Comparison of ENCODE assay signal across 8 cellular contexts in the genomic region with DNA sequence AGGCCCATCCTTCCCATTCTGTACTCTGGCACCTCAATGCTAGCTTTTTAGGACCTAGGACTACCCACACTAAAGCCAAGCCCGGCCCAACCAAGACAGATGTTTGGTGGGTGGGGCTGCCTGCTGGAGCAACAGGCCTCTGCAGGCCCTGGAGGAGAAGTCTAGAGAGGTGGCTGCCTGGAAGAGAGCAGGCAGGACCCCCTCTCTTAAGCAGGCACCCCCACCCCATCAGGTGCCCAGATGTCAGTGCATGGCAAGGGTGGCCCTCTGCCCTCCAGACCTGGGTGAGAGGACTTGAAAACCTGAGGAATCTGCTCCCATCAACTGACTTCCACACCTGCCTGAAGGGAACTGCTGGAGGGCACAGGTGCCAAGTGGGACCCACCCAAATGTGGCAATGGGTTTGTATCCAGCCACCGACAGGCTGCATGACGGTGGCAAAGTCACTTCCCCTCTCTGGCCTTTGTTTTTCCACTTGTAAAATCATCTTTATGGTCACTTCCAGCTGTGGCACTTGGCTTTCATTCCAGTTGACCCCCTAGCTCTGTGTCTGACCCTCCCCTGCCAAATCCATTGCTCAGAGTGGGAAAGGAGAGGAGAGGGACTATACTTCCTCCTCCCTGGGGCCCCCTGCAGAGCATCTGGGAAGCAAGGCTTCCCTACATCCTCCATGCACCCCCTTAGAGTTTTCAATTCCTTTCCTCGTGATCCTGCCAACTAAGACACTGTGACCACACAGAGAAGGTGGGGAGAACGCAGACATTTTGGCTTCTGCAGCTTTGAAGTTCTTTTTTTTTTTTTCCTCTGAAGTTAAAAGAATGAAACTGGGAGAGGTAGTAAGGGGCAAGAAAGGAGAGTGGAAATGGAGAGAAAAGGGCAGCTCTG. TPM values are rescaled to one million over a fixed set of nuclear protein-coding genes. Genes with fewer than 3 reads are reported as not detected.
DNase-seq lines count a peak whose midpoint lies in the region; TF ChIP-seq lines count a peak whose summit lies in the region.

No MANE protein-coding gene starts in this region.

- peaks cover 19% of the 10 kb centered on the region for H3K36me3 Mint-ChIP-seq in activated CD4-positive, alpha-beta T cell treated with anti-CD3 and anti-CD28 coated beads, Interleukin-2, amount 10 ng/mL, durations not matched to agents 7 days and 5 days (ENCODE audit: low read depth)
- H3K36me3 Mint-ChIP-seq in brain, result no peaks in the 10 kb centered on the region

- H3K27me3 Mint-ChIP-seq in activated CD4-positive, alpha-beta T cell treated with anti-CD3 and anti-CD28 coated beads, Interleukin-2, amount 10 ng/mL, durations not matched to agents 7 days and 5 days, result no peaks in the 10 kb centered on the region
- peaks cover 60% of the 10 kb centered on the region for H3K27me3 Mint-ChIP-seq in brain

- no peaks in the 10 kb centered on the region for H3K9me3 ChIP-seq in mononuclear cell (ENCODE audit: low read depth, low read length)

- DNase-seq in activated CD4-positive, alpha-beta T cell treated with anti-CD3 and anti-CD28 coated beads, Interleukin-2, amount 10 ng/mL, durations not matched to agents 7 days and 5 days, result no peak
- no peak for DNase-seq in activated CD4-positive, alpha-beta T cell treated with anti-CD3 and anti-CD28 coated beads for 1 hour
- DNase-seq in ureter (ENCODE audit: low spot score) (peak; percentile 52), NCI-H82 (lab: John Stamatoyannopoulos, UW) (no peak), iPS-NIHi7 (ENCODE audit: extremely low spot score) (no peak), NCI-H146 (lab: John Stamatoyannopoulos, UW) (no peak)

- POLR2A ChIA-PET in activated CD4-positive, alpha-beta T cell treated with anti-CD3 and anti-CD28 coated beads, Interleukin-2, amount 10 ng/mL, durations not matched to agents 7 days and 5 days (lab: Charles Lee), result interaction anchor here (0.6 kb wide), 1 partner anchor 64 kb away, joined by 3 read pairs; no protein-coding TSS in a partner anchor

- peak overlapping the region; percentile 87 for H3K4me3 ChIP-seq in mononuclear cell (ENCODE audit: low read length)

- TF ChIP-seq CTCF in brain (conservative IDR thresholded peaks at IDR 0.05), result no peak

- H3K4me3 Mint-ChIP-seq in activated CD4-positive, alpha-beta T cell treated with anti-CD3 and anti-CD28 coated beads, Interleukin-2, amount 10 ng/mL, durations not matched to agents 7 days and 5 days, result peak overlapping the region; percentile 88
- peak overlapping the region; percentile 71 to 82 (median 74) for H3K4me3 Mint-ChIP-seq in brain

- peaks cover 50% of the 10 kb centered on the region for H3K4me1 ChIP-seq in mononuclear cell (ENCODE audit: insufficient read depth, low read length)

- no peaks in the 10 kb centered on the region for H3K27me3 ChIP-seq in mononuclear cell (ENCODE audit: insufficient read depth, low read length)

- no peaks in the 10 kb centered on the region for H3K9me3 Mint-ChIP-seq in activated CD4-positive, alpha-beta T cell treated with anti-CD3 and anti-CD28 coated beads, Interleukin-2, amount 10 ng/mL, durations not matched to agents 7 days and 5 days
- peaks cover 0 to 5% (median 0%) of the 10 kb centered on the region in 5 experiments for H3K9me3 Mint-ChIP-seq in brain

- H3K27ac Mint-ChIP-seq in activated CD4-positive, alpha-beta T cell treated with anti-CD3 and anti-CD28 coated beads, Interleukin-2, amount 10 ng/mL, durations not matched to agents 7 days and 5 days, result peak overlapping the region; percentile 93
- H3K27ac Mint-ChIP-seq in brain, result peak overlapping the region in 4 of 5 experiments; percentile 5 to 82 (median 74)

- peaks cover 52% of the 10 kb centered on the region for H3K4me1 Mint-ChIP-seq in activated CD4-positive, alpha-beta T cell treated with anti-CD3 and anti-CD28 coated beads, Interleukin-2, amount 10 ng/mL, durations not matched to agents 7 days and 5 days
- H3K4me1 Mint-ChIP-seq in brain, result peaks cover 22% of the 10 kb centered on the region

- CTCF ChIA-PET in activated CD4-positive, alpha-beta T cell treated with anti-CD3 and anti-CD28 coated beads, Interleukin-2, amount 10 ng/mL, durations not matched to agents 7 days and 5 days (lab: Charles Lee), result interaction anchor here (0.6 to 3.6 kb wide), 7 partner anchors 8 to 375 kb away, joined by 3 to 11 read pairs (median 3); no protein-coding TSS in a partner anchor

RNA-seq across cellular contexts. Expression of gene STAT5A, which starts 1.6 kb away (rescaled TPM):
- total RNA-seq in activated CD4-positive, alpha-beta T cell treated with anti-CD3 and anti-CD28 coated beads, Interleukin-2, amount 10 ng/mL, durations not matched to agents 7 days and 5 days, result 100 to 1,000 TPM in 1 of 2 experiments, 10 to 100 TPM in 1; 99.5 to 108 TPM
- polyA plus RNA-seq in brain (ENCODE audit: insufficient read depth, low read depth, low replicate concordance), result 8.5 TPM
- total RNA-seq in mononuclear cell, result 117 TPM
- total RNA-seq in ureter, result 37.4 TPM

RNA-seq across cellular contexts. Expression of gene STAT5B, which starts 10.5 kb away (rescaled TPM):
- total RNA-seq in activated CD4-positive, alpha-beta T cell treated with anti-CD3 and anti-CD28 coated beads, Interleukin-2, amount 10 ng/mL, durations not matched to agents 7 days and 5 days, result 100 to 1,000 TPM; 150 to 164 TPM
- 27.0 TPM for polyA plus RNA-seq in brain (ENCODE audit: insufficient read depth, low read depth, low replicate concordance)
- total RNA-seq in mononuclear cell, result 60.2 TPM
- 64.0 TPM for total RNA-seq in ureter
